ENCODE assay signal across 1 cellular context in genomic region chr7:43647772-43648643, GRCh38.
TF ChIP-seq lines count a peak whose summit lies in the region.

No MANE protein-coding gene starts in this region.

TF ChIP-seq in HCT116, 20 proteins besides CTCF, POLR2A, EP300 and RAD21 (continued from another document):
- TF ChIP-seq ELF1 (IDR thresholded peaks at IDR 0.05; ENCODE audit: borderline replicate concordance, low read depth) (no peak), CEBPB (IDR thresholded peaks at IDR 0.05; ENCODE audit: low read depth) (peak; percentile 89), SP1 (IDR thresholded peaks at IDR 0.05; ENCODE audit: low read depth) (peak; percentile 70)
TF ChIP-seq in HCT116: peak in this region for 9.
